17 cellular contexts compared by ENCODE assay signal in the genomic region with DNA sequence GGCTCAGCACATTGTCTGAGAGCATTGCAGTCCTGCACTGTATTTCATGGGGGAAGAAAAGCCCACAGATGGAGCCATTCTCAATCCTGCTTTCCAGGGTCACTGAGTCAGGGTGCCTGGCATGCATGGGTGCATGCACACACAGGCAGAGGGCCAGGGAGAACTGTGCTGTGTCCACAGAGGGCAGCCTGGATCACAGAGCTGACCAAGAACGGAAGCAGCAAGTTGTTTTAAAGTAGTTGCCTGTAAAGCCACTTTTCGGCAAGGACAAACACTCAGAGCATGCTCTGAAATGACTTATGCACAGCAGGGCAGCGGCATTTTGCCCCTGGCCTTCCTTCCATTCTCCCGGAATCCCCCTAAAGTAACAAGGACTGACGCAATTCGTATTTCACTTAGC. TPM values are rescaled to one million over a fixed set of nuclear protein-coding genes. Genes with fewer than 3 reads are reported as not detected.
DNase-seq lines count a peak whose midpoint lies in the region; ATAC-seq and TF ChIP-seq lines count a peak whose summit lies in the region.
"Had no signal": no experiment of that assay in that cellular context is flagged by ENCODE, and none has a peak within 500 bp of the region (broad histone marks: within the 10 kb centered on the region; RNA-seq: fewer than 3 reads in every experiment).

No MANE protein-coding gene starts in this region.

- H2AK5ac ChIP-seq in neuronal stem cell (ENCODE audit: low read depth, low read length): no peak overlapping the region

- no peak overlapping the region for H2BK15ac ChIP-seq in neuronal stem cell (ENCODE audit: low read length)

- DNase-seq in natural killer cell treated with Interleukin-12 subunit alpha and Interleukin-12 subunit beta and Interleukin-15 and Interleukin-18, amount 100 ng/mL, for 72 hours (ENCODE audit: low spot score): no peak
- DNase-seq in natural killer cell (no peak), epithelial cell of proximal tubule (ENCODE audit: low read depth) (no peak), neuronal stem cell (ENCODE audit: low spot score) (no peak), NCI-H82 treated with DMSO at 0.1 percent for 48 hours (lab: John Stamatoyannopoulos, UW; ENCODE audit: unreplicated experiment) (no peak)
- DNase-seq: activated T-cell treated with anti-CD3 and anti-CD28 coated beads, Interleukin-2, amount 50 U/mL, for 48 hours; DMS153; H9; hypothalamus; NCI-H1417; NCI-H526 had no signal

- no peak for ATAC-seq in natural killer cell treated with Interleukin-12 subunit alpha and Interleukin-12 subunit beta and Interleukin-15 and Interleukin-18, amount 100 ng/mL, for 72 hours
- ATAC-seq in natural killer cell (no peak), GM18870 (IDR thresholded peaks at IDR 0.05; ENCODE audit: unreplicated experiment) (no peak), HG03159 (IDR thresholded peaks at IDR 0.05; ENCODE audit: unreplicated experiment) (no peak)
- ATAC-seq in activated T-helper 17 cell treated with anti-CD3 and anti-CD28 coated beads, Interleukin-2, amount 50 U/mL, for 72 hours (replicated peaks): no peak
- ATAC-seq: activated CD4-positive, CD25-positive, alpha-beta regulatory T cell treated with anti-CD3 and anti-CD28 coated beads, Interleukin-2, amount 50 U/mL, for 24 hours; GM12878 had no signal

- H3K79me1 ChIP-seq in neuronal stem cell (ENCODE audit: low read depth, low read length): no peaks in the 10 kb centered on the region

- H3K23ac ChIP-seq in neuronal stem cell (ENCODE audit: low read depth, low read length, poor library complexity): no peak overlapping the region

- peaks cover 36 to 52% of the 10 kb centered on the region in 2 donors for H3K27me3 Mint-ChIP-seq in natural killer cell treated with Interleukin-12 subunit alpha and Interleukin-12 subunit beta and Interleukin-15 and Interleukin-18, amount 100 ng/mL, for 72 hours
- peaks cover 19 to 66% of the 10 kb centered on the region in 2 donors for H3K27me3 Mint-ChIP-seq in natural killer cell (ENCODE audit: low read depth in 2 of 2)
- peaks cover 35% of the 10 kb centered on the region for H3K27me3 Mint-ChIP-seq in activated T-helper 17 cell treated with anti-CD3 and anti-CD28 coated beads, Interleukin-2, amount 50 U/mL, for 72 hours

- H3K4ac ChIP-seq in neuronal stem cell (ENCODE audit: low read length): no peak overlapping the region

- no peak overlapping the region for H3K27ac ChIP-seq in neuronal stem cell (replicated peaks; ENCODE audit: low read length)

- peak overlapping the region in 1 of 2 donors; percentile 9 for H3K27ac Mint-ChIP-seq in natural killer cell treated with Interleukin-12 subunit alpha and Interleukin-12 subunit beta and Interleukin-15 and Interleukin-18, amount 100 ng/mL, for 72 hours
- H3K27ac Mint-ChIP-seq in natural killer cell: no peak overlapping the region
- no peak overlapping the region for H3K27ac Mint-ChIP-seq in activated T-helper 17 cell treated with anti-CD3 and anti-CD28 coated beads, Interleukin-2, amount 50 U/mL, for 72 hours
- H3K27ac Mint-ChIP-seq: H9 had no signal

- no peak overlapping the region for H2BK120ac ChIP-seq in neuronal stem cell (ENCODE audit: low read depth, low read length)

- intact Hi-C loops in natural killer cell (cut with micrococcal nuclease): no loop called here

- H2AFZ ChIP-seq in neuronal stem cell (ENCODE audit: low read length): peak overlapping the region; percentile 51

- no peak overlapping the region for H4K91ac ChIP-seq in neuronal stem cell (ENCODE audit: low read depth, low read length, poor library complexity)

- no peaks in the 10 kb centered on the region for H3K27me3 ChIP-seq in neuronal stem cell (ENCODE audit: control insufficient read depth in 3 of 3, insufficient read depth in 3 of 3, low read depth in 1 of 3, low read length in 3 of 3)

- no peak overlapping the region for H4K8ac ChIP-seq in neuronal stem cell (ENCODE audit: low read depth, low read length)

- peaks cover 5 to 7% of the 10 kb centered on the region in 2 donors for H3K4me1 ChIP-seq in neuronal stem cell (ENCODE audit: control insufficient read depth in 2 of 2, insufficient read depth in 1 of 2, low read depth in 1 of 2, low read length in 2 of 2)

- no peak overlapping the region for H3K14ac ChIP-seq in neuronal stem cell (ENCODE audit: low read length)

- no peak overlapping the region for H2BK12ac ChIP-seq in neuronal stem cell (ENCODE audit: low read length)

- TF ChIP-seq CTCF in natural killer cell (IDR thresholded peaks at IDR 0.05) (no peak), epithelial cell of proximal tubule (conservative IDR thresholded peaks at IDR 0.05; ENCODE audit: low read depth, low read length) (peak; percentile 10)

- H3K4me3 ChIP-seq in epithelial cell of proximal tubule (ENCODE audit: low read depth, low read length): no peak overlapping the region
- H3K4me3 ChIP-seq in neuronal stem cell (ENCODE audit: low read length in 2 of 2): no peak overlapping the region
- H3K4me3 ChIP-seq: GM12878 had no signal

- H3K4me2 ChIP-seq in neuronal stem cell (ENCODE audit: insufficient read depth, low read length, poor library complexity, severe bottlenecking): no peak overlapping the region

- no peaks in the 10 kb centered on the region for H3K36me3 ChIP-seq in neuronal stem cell (replicated peaks in 1 of 2; ENCODE audit: control insufficient read depth in 2 of 2, insufficient read depth in 2 of 2, low read length in 2 of 2)

- no peak overlapping the region for H2BK5ac ChIP-seq in neuronal stem cell (ENCODE audit: low read length)

- H3K9me3 ChIP-seq in neuronal stem cell (replicated peaks in 1 of 2; ENCODE audit: control insufficient read depth in 2 of 2, insufficient read depth in 1 of 2, low read depth in 1 of 2, low read length in 2 of 2): no peaks in the 10 kb centered on the region

- H3K9ac ChIP-seq in neuronal stem cell (ENCODE audit: low read depth, low read length, poor library complexity): peak overlapping the region; percentile 39

- H3K4me3 Mint-ChIP-seq in natural killer cell treated with Interleukin-12 subunit alpha and Interleukin-12 subunit beta and Interleukin-15 and Interleukin-18, amount 100 ng/mL, for 72 hours: peak overlapping the region; percentile 28
- no peak overlapping the region for H3K4me3 Mint-ChIP-seq in natural killer cell
- no peak overlapping the region for H3K4me3 Mint-ChIP-seq in activated T-helper 17 cell treated with anti-CD3 and anti-CD28 coated beads, Interleukin-2, amount 50 U/mL, for 72 hours
- H3K4me3 Mint-ChIP-seq: H9 had no signal

- no peaks in the 10 kb centered on the region for H3K4me1 Mint-ChIP-seq in natural killer cell treated with Interleukin-12 subunit alpha and Interleukin-12 subunit beta and Interleukin-15 and Interleukin-18, amount 100 ng/mL, for 72 hours (ENCODE audit: low read depth in 2 of 2)
- peaks cover 0 to 6% of the 10 kb centered on the region in 2 donors for H3K4me1 Mint-ChIP-seq in natural killer cell
- no peaks in the 10 kb centered on the region for H3K4me1 Mint-ChIP-seq in activated T-helper 17 cell treated with anti-CD3 and anti-CD28 coated beads, Interleukin-2, amount 50 U/mL, for 72 hours

- no peaks in the 10 kb centered on the region for H3K36me3 Mint-ChIP-seq in natural killer cell treated with Interleukin-12 subunit alpha and Interleukin-12 subunit beta and Interleukin-15 and Interleukin-18, amount 100 ng/mL, for 72 hours
- H3K36me3 Mint-ChIP-seq in natural killer cell: no peaks in the 10 kb centered on the region
- no peaks in the 10 kb centered on the region for H3K36me3 Mint-ChIP-seq in activated T-helper 17 cell treated with anti-CD3 and anti-CD28 coated beads, Interleukin-2, amount 50 U/mL, for 72 hours (ENCODE audit: low read depth)

- whole genome bisulfite sequencing in neuronal stem cell (ENCODE audit: extremely low coverage in 2 of 2, insufficient read length in 2 of 2, insufficient replicate concordance in 1 of 2), 2 donors: no CpG with 5 or more reads among the region's 6 CpGs

- peak overlapping the region; percentile 56 for H3K18ac ChIP-seq in neuronal stem cell (ENCODE audit: low read length)

- no peaks in the 10 kb centered on the region for H3K9me3 Mint-ChIP-seq in natural killer cell treated with Interleukin-12 subunit alpha and Interleukin-12 subunit beta and Interleukin-15 and Interleukin-18, amount 100 ng/mL, for 72 hours
- H3K9me3 Mint-ChIP-seq in natural killer cell: no peaks in the 10 kb centered on the region
- no peaks in the 10 kb centered on the region for H3K9me3 Mint-ChIP-seq in activated T-helper 17 cell treated with anti-CD3 and anti-CD28 coated beads, Interleukin-2, amount 50 U/mL, for 72 hours
- H3K9me3 Mint-ChIP-seq: H9 had no signal

RNA-seq across cellular contexts. Expression of a gene that starts 3.6 kb away (rescaled TPM):
- not detected for total RNA-seq in natural killer cell treated with Interleukin-12 subunit alpha and Interleukin-12 subunit beta and Interleukin-15 and Interleukin-18, amount 100 ng/mL, for 72 hours
- total RNA-seq in natural killer cell (under 1 TPM in 2 of 3 donors, not detected in 1; 0.36 to 0.58 TPM), epithelial cell of proximal tubule (0.29 TPM in 1 of 2 replicates, not detected in the other)
- not detected for polyA plus RNA-seq in neuronal stem cell (2013, experiment 1 of 2)
- 0.04 TPM for polyA plus RNA-seq in neuronal stem cell (2013, experiment 2 of 2)
- not detected for total RNA-seq in activated T-helper 17 cell treated with anti-CD3 and anti-CD28 coated beads, Interleukin-2, amount 50 U/mL, for 72 hours
- total RNA-seq: GM12878, HT1080 had no signal
- polyA plus RNA-seq: GM12878 had no signal
